In genomic region chr1:36323636-36324321, GRCh38 we compare ENCODE assay signal across 8 cellular contexts. TPM values are rescaled to one million over a fixed set of nuclear protein-coding genes. Genes with fewer than 3 reads are reported as not detected.
DNase-seq lines count a peak whose midpoint lies in the region; ATAC-seq, FAIRE-seq and TF ChIP-seq lines count a peak whose summit lies in the region.

Gene EVA1B (minus strand): TSS chr1:36323645. CDS start chr1:36323037, 608 bp downstream.

- no peaks in the 10 kb centered on the region for H3K9me3 Mint-ChIP-seq in natural killer cell treated with Interleukin-12 subunit alpha and Interleukin-12 subunit beta and Interleukin-15 and Interleukin-18, amount 100 ng/mL, for 72 hours

- H3K4me3 Mint-ChIP-seq in natural killer cell treated with Interleukin-12 subunit alpha and Interleukin-12 subunit beta and Interleukin-15 and Interleukin-18, amount 100 ng/mL, for 72 hours, result peak within 1 kb of the TSS; percentile 77

- H3K36me3 Mint-ChIP-seq in natural killer cell treated with Interleukin-12 subunit alpha and Interleukin-12 subunit beta and Interleukin-15 and Interleukin-18, amount 100 ng/mL, for 72 hours, result no peaks in the 10 kb centered on the region

- peaks cover 0 to 4% of the 10 kb centered on the region in 2 donors for H3K27me3 Mint-ChIP-seq in natural killer cell treated with Interleukin-12 subunit alpha and Interleukin-12 subunit beta and Interleukin-15 and Interleukin-18, amount 100 ng/mL, for 72 hours

- no peak for TF ChIP-seq CTCF in AG10803 (conservative IDR thresholded peaks at IDR 0.05; ENCODE audit: low read length)

- peak; percentile 71 for FAIRE-seq in GM18507 (lab: Jason Lieb, UNC)

- peak; percentile 78 to 84 for ATAC-seq in natural killer cell treated with Interleukin-12 subunit alpha and Interleukin-12 subunit beta and Interleukin-15 and Interleukin-18, amount 100 ng/mL, for 72 hours

- peak within 1 kb of the TSS; percentile 80 for H3K4me3 ChIP-seq in AG10803 (ENCODE audit: low read length)

- DNase-seq in AG10803 (ENCODE audit: low read depth) (peak; percentile 77), GM18507 (ENCODE audit: extremely low spot score, insufficient read length, low read depth) (no peak), NCI-H510A treated with DMSO at 0.1 percent for 48 hours (lab: John Stamatoyannopoulos, UW) (peak; percentile 86), activated T-helper 1 cell treated with Interleukin-2 at 50 U/mL for 16 hours (ENCODE audit: low read depth) (peak; percentile 44), fibroblast of the conjunctiva (ENCODE audit: low read depth) (peak; percentile 63), NCI-H1930 (lab: John Stamatoyannopoulos, UW) (no peak), NCI-H2196 treated with DMSO at 0.1 percent for 48 hours (lab: John Stamatoyannopoulos, UW; ENCODE audit: unreplicated experiment) (no peak)
- DNase-seq in natural killer cell treated with Interleukin-12 subunit alpha and Interleukin-12 subunit beta and Interleukin-15 and Interleukin-18, amount 100 ng/mL, for 72 hours (ENCODE audit: low spot score), result peak; percentile 84

- H3K4me1 Mint-ChIP-seq in natural killer cell treated with Interleukin-12 subunit alpha and Interleukin-12 subunit beta and Interleukin-15 and Interleukin-18, amount 100 ng/mL, for 72 hours (ENCODE audit: low read depth in 2 of 2), result peaks cover 9 to 21% of the 10 kb centered on the region in 2 donors

- peak within 1 kb of the TSS in 1 of 2 donors; percentile 63 for H3K27ac Mint-ChIP-seq in natural killer cell treated with Interleukin-12 subunit alpha and Interleukin-12 subunit beta and Interleukin-15 and Interleukin-18, amount 100 ng/mL, for 72 hours

RNA-seq across cellular contexts. Expression of gene EVA1B, which starts in this region (rescaled TPM):
- total RNA-seq in natural killer cell treated with Interleukin-12 subunit alpha and Interleukin-12 subunit beta and Interleukin-15 and Interleukin-18, amount 100 ng/mL, for 72 hours, result 1 to 10 TPM; 5.8 to 6.3 TPM

Comparison
In these comparisons a context has a peak if more than half of its experiments do, and no peak if none do; other contexts are left out.
1. DNase-seq: peak in AG10803 (single experiment), NCI-H510A treated with DMSO at 0.1 percent for 48 hours (single experiment), activated T-helper 1 cell treated with Interleukin-2 at 50 U/mL for 16 hours (single experiment), fibroblast of the conjunctiva (single experiment) and natural killer cell treated with Interleukin-12 subunit alpha and Interleukin-12 subunit beta and Interleukin-15 and Interleukin-18, amount 100 ng/mL, for 72 hours (single experiment); none in GM18507 (single experiment), NCI-H1930 (0 of 2) and NCI-H2196 treated with DMSO at 0.1 percent for 48 hours (single experiment).